7 cellular contexts compared by ENCODE assay signal in genomic region chr5:42990892-42991291, GRCh38. TPM values are rescaled to one million over a fixed set of nuclear protein-coding genes. Genes with fewer than 3 reads are reported as not detected.
A peak's percentile ranks its signal among the peaks of the same experiment; 100 is the strongest.
DNase-seq lines count a peak whose midpoint lies in the region; ATAC-seq and TF ChIP-seq lines count a peak whose summit lies in the region.

No MANE protein-coding gene starts in this region.

- H3K36me3 Mint-ChIP-seq in activated T-helper 1 cell treated with anti-CD3 and anti-CD28 coated beads, Interleukin-12 subunit alpha, Interleukin-12 subunit beta, Interleukin-2, Interleukin-4 antibody, amounts not matched to agents 30 ng/mL and 10 ng/mL and 1 ng/mL, durations not matched to agents 14 hours and 24 hours and 36 hours (ENCODE audit: low read depth): peaks cover 10% of the 10 kb centered on the region
- H3K36me3 Mint-ChIP-seq in stimulated activated naive B cell treated with anti-CD40 and anti-IgM and Interleukin-4, amounts not matched to agents 10 μg/mL and 1 μg/mL and 100 μg/mL, for 72 hours: peaks cover 7 to 15% of the 10 kb centered on the region in 2 donors

- H3K9me1 ChIP-seq in IMR-90 (ENCODE audit: insufficient read depth, low read length): peaks cover 4% of the 10 kb centered on the region; the same call in 1 of the 2 replicates

- peak overlapping the region; percentile 97 for H3K23ac ChIP-seq in IMR-90 (ENCODE audit: low read depth, low read length)

- DNase-seq in IMR-90 (no peak), kidney epithelial cell (ENCODE audit: low read depth) (no peak), cortex of kidney (lab: John Stamatoyannopoulos, UW) (no peak)
- DNase-seq in activated T-helper 1 cell treated with anti-CD3 and anti-CD28 coated beads, Interleukin-12 subunit alpha, Interleukin-12 subunit beta, Interleukin-2, Interleukin-4 antibody, amounts not matched to agents 30 ng/mL and 10 ng/mL and 1 ng/mL, durations not matched to agents 14 hours and 24 hours and 36 hours (ENCODE audit: low spot score): no peak
- no peak for DNase-seq in stimulated activated naive B cell treated with anti-CD40 and anti-IgM and Interleukin-4, amounts not matched to agents 10 μg/mL and 1 μg/mL and 100 μg/mL, for 72 hours
- DNase-seq in activated effector memory CD4-positive, alpha-beta T cell treated with anti-CD3 and anti-CD28 coated beads, Interleukin-2, amount 50 U/mL, for 16 hours: no peak

- no peaks in the 10 kb centered on the region for H4K20me1 ChIP-seq in IMR-90 (ENCODE audit: insufficient read depth, low read length)

- dilution Hi-C loops in IMR-90 (cut with HindIII; ENCODE audit: low sequenced_read_pairs, unreplicated experiment): no loop called here

- peaks cover 21 to 57% of the 10 kb centered on the region in 2 experiments for H3K79me1 ChIP-seq in IMR-90 (ENCODE audit: low read depth in 1 of 2, low read length in 2 of 2)

- peak overlapping the region; percentile 58 for H3K18ac ChIP-seq in IMR-90 (ENCODE audit: low read depth, low read length)

- H2AFZ ChIP-seq in IMR-90 (replicated peaks; ENCODE audit: low read length, poor library complexity): peak overlapping the region; percentile 76

- H3K4ac ChIP-seq in IMR-90 (ENCODE audit: low read depth, low read length): peak overlapping the region; percentile 98

- H3K4me2 ChIP-seq in IMR-90 (ENCODE audit: low read depth, low read length): peak overlapping the region; percentile 58

- H2BK120ac ChIP-seq in IMR-90 (ENCODE audit: low read depth, low read length): peak overlapping the region; percentile 87

- POLR2A ChIA-PET in IMR-90 (lab: Charles Lee; ENCODE audit: unreplicated experiment): no interaction called here

- H3K9me3 ChIP-seq in IMR-90 (ENCODE audit: control insufficient read depth, insufficient read depth, low read length): no peaks in the 10 kb centered on the region

- H4K8ac ChIP-seq in IMR-90 (ENCODE audit: low read depth in 2 of 2, low read length in 2 of 2): peak overlapping the region; percentile 89 to 94; a peak in 3 of 4 replicates

- H3K9me3 Mint-ChIP-seq in activated T-helper 1 cell treated with anti-CD3 and anti-CD28 coated beads, Interleukin-12 subunit alpha, Interleukin-12 subunit beta, Interleukin-2, Interleukin-4 antibody, amounts not matched to agents 30 ng/mL and 10 ng/mL and 1 ng/mL, durations not matched to agents 14 hours and 24 hours and 36 hours: peaks cover 4% of the 10 kb centered on the region
- peaks cover 0 to 1% of the 10 kb centered on the region in 2 donors for H3K9me3 Mint-ChIP-seq in stimulated activated naive B cell treated with anti-CD40 and anti-IgM and Interleukin-4, amounts not matched to agents 10 μg/mL and 1 μg/mL and 100 μg/mL, for 72 hours

- BruUV-seq in IMR-90 (replicated peaks; lab: Mats Ljungman, UMichigan): no TSS peak

- H3K4me1 ChIP-seq in IMR-90 (ENCODE audit: control insufficient read depth, insufficient read depth, low read length): peaks cover 2% of the 10 kb centered on the region; the same call in 1 of the 2 replicates

- H3K4me1 Mint-ChIP-seq in activated T-helper 1 cell treated with anti-CD3 and anti-CD28 coated beads, Interleukin-12 subunit alpha, Interleukin-12 subunit beta, Interleukin-2, Interleukin-4 antibody, amounts not matched to agents 30 ng/mL and 10 ng/mL and 1 ng/mL, durations not matched to agents 14 hours and 24 hours and 36 hours (ENCODE audit: low read depth): peaks cover 77% of the 10 kb centered on the region
- H3K4me1 Mint-ChIP-seq in stimulated activated naive B cell treated with anti-CD40 and anti-IgM and Interleukin-4, amounts not matched to agents 10 μg/mL and 1 μg/mL and 100 μg/mL, for 72 hours: peaks cover 26 to 33% of the 10 kb centered on the region in 2 donors

- H4K5ac ChIP-seq in IMR-90 (ENCODE audit: low read depth, low read length): peak overlapping the region; percentile 73

- H2AK5ac ChIP-seq in IMR-90 (ENCODE audit: low read depth, low read length): peak overlapping the region; percentile 67

- peak overlapping the region; percentile 61; the same call in 1 of the 2 replicates for H2BK20ac ChIP-seq in IMR-90 (ENCODE audit: low read depth, low read length)

- no peaks in the 10 kb centered on the region for H3K27me3 ChIP-seq in IMR-90 (ENCODE audit: control insufficient read depth, insufficient read depth, low read length)
- no peaks in the 10 kb centered on the region for H3K27me3 ChIP-seq in kidney epithelial cell (ENCODE audit: control insufficient read depth, insufficient read depth, low read length)

- H2BK5ac ChIP-seq in IMR-90 (ENCODE audit: low read depth, low read length, poor library complexity, severe bottlenecking): peak overlapping the region; percentile 98

- no peak for TF ChIP-seq POLR2A in IMR-90 (IDR thresholded peaks at IDR 0.05; ENCODE audit: low read depth, low read length)

- intact Hi-C loops in IMR-90 (cut with micrococcal nuclease): loop anchor here (5.0 kb wide), 1 partner anchor 321 kb away; the partner anchor contains the start of gene HMGCS1
- intact Hi-C loops in activated T-helper 1 cell treated with anti-CD3 and anti-CD28 coated beads, Interleukin-12 subunit alpha, Interleukin-12 subunit beta, Interleukin-2, Interleukin-4 antibody, amounts not matched to agents 30 ng/mL and 10 ng/mL and 1 ng/mL, durations not matched to agents 14 hours and 24 hours and 36 hours (cut with micrococcal nuclease): loop anchor here (2.0 to 5.0 kb wide), 4 partner anchors 14 to 1086 kb away; partner anchors contain the start of gene RIMOC1

- H4K91ac ChIP-seq in IMR-90 (ENCODE audit: insufficient read depth, low read depth, low read length): peak overlapping the region; percentile 92

- TF ChIP-seq CTCF in IMR-90 (conservative IDR thresholded peaks at IDR 0.05; ENCODE audit: low read depth, low read length) (no peak), kidney epithelial cell (IDR thresholded peaks at IDR 0.05; ENCODE audit: insufficient read depth, low read length, poor library complexity, severe bottlenecking) (no peak)

- H2AK9ac ChIP-seq in IMR-90 (replicated peaks; ENCODE audit: low read depth, low read length, poor library complexity): peak overlapping the region; percentile 95

- H3K9ac ChIP-seq in IMR-90 (ENCODE audit: low read depth, low read length): peak overlapping the region; percentile 87

- no CpG with 5 or more reads among the region's 4 CpGs for WGBS in IMR-90 (ENCODE audit: extremely low coverage in 2 of 2, insufficient read length in 1 of 2), 2 experiments

- H2BK15ac ChIP-seq in IMR-90 (ENCODE audit: low read depth, low read length): peak overlapping the region; percentile 75; the same call in 2 of the 3 replicates

- H3K27ac ChIP-seq in IMR-90 (ENCODE audit: insufficient read depth, low read length): peak overlapping the region; percentile 84; the same call in 1 of the 2 replicates

- H3K27me3 Mint-ChIP-seq in activated T-helper 1 cell treated with anti-CD3 and anti-CD28 coated beads, Interleukin-12 subunit alpha, Interleukin-12 subunit beta, Interleukin-2, Interleukin-4 antibody, amounts not matched to agents 30 ng/mL and 10 ng/mL and 1 ng/mL, durations not matched to agents 14 hours and 24 hours and 36 hours (ENCODE audit: insufficient read depth): peaks cover 3% of the 10 kb centered on the region
- H3K27me3 Mint-ChIP-seq in stimulated activated naive B cell treated with anti-CD40 and anti-IgM and Interleukin-4, amounts not matched to agents 10 μg/mL and 1 μg/mL and 100 μg/mL, for 72 hours: no peaks in the 10 kb centered on the region

- CTCF ChIA-PET in IMR-90 (lab: Yijun Ruan, JAX): interaction anchor here (0.9 to 1.3 kb wide), 2 partner anchors 82 to 115 kb away, joined by 3 read pairs; no protein-coding TSS in a partner anchor

- peak overlapping the region; percentile 96 for H3K27ac Mint-ChIP-seq in activated T-helper 1 cell treated with anti-CD3 and anti-CD28 coated beads, Interleukin-12 subunit alpha, Interleukin-12 subunit beta, Interleukin-2, Interleukin-4 antibody, amounts not matched to agents 30 ng/mL and 10 ng/mL and 1 ng/mL, durations not matched to agents 14 hours and 24 hours and 36 hours
- H3K27ac Mint-ChIP-seq in stimulated activated naive B cell treated with anti-CD40 and anti-IgM and Interleukin-4, amounts not matched to agents 10 μg/mL and 1 μg/mL and 100 μg/mL, for 72 hours: peak overlapping the region; percentile 100

- TF ChIP-seq RAD21 in IMR-90 (IDR thresholded peaks at IDR 0.05; ENCODE audit: low read length): no peak

- peak overlapping the region; percentile 98 for H3K4me3 Mint-ChIP-seq in activated T-helper 1 cell treated with anti-CD3 and anti-CD28 coated beads, Interleukin-12 subunit alpha, Interleukin-12 subunit beta, Interleukin-2, Interleukin-4 antibody, amounts not matched to agents 30 ng/mL and 10 ng/mL and 1 ng/mL, durations not matched to agents 14 hours and 24 hours and 36 hours
- peak overlapping the region; percentile 94 to 99 for H3K4me3 Mint-ChIP-seq in stimulated activated naive B cell treated with anti-CD40 and anti-IgM and Interleukin-4, amounts not matched to agents 10 μg/mL and 1 μg/mL and 100 μg/mL, for 72 hours

- H3K4me3 ChIP-seq in IMR-90 (ENCODE audit: insufficient read depth, low read depth, low read length) (peak overlapping the region; percentile 56), kidney epithelial cell (ENCODE audit: low read depth, low read length) (peak overlapping the region; percentile 42)

- H3K36me3 ChIP-seq in IMR-90 (ENCODE audit: control insufficient read depth, insufficient read depth, low read length) (no peaks in the 10 kb centered on the region), kidney epithelial cell (ENCODE audit: control insufficient read depth, insufficient read depth, low read length) (no peaks in the 10 kb centered on the region)

- ATAC-seq in IMR-90 (ENCODE audit: low read depth) (no peak), GM18502 (IDR thresholded peaks at IDR 0.05; ENCODE audit: poor library complexity, unreplicated experiment) (no peak)
- no peak for ATAC-seq in stimulated activated naive B cell treated with anti-CD40 and anti-IgM and Interleukin-4, amounts not matched to agents 10 μg/mL and 1 μg/mL and 100 μg/mL, for 72 hours (replicated peaks)

- in situ Hi-C loops in IMR-90 (cut with MboI; ENCODE audit: low sequenced_read_pairs): loop anchor here (5.0 to 10.0 kb wide), 2 partner anchors 39 to 76 kb away; no protein-coding TSS in a partner anchor

- peak overlapping the region; percentile 96; the same call in 1 of the 2 replicates for H3K56ac ChIP-seq in IMR-90 (ENCODE audit: extremely low read depth, insufficient read depth, low read length)

- H3K14ac ChIP-seq in IMR-90 (replicated peaks; ENCODE audit: low read depth, low read length): peak overlapping the region; percentile 97

TF ChIP-seq in IMR-90, 13 proteins besides CTCF, POLR2A, EP300 and RAD21 (continues in another document):
- no peak for TF ChIP-seq MAFK (IDR thresholded peaks at IDR 0.05; ENCODE audit: low read depth, low read length)
- TF ChIP-seq MXI1 (IDR thresholded peaks at IDR 0.05; ENCODE audit: borderline replicate concordance, low read depth, low read length): no peak

RNA-seq across cellular contexts. Expression of gene ANXA2R, which starts 49.2 kb away (rescaled TPM):
- total RNA-seq in IMR-90 (2012; rRNA removed): 1.3 and 1.4 TPM in 2 replicates
- polyA plus RNA-seq in IMR-90 (2012; rRNA removed): 2.5 and 3.6 TPM in 2 replicates
- polyA plus RNA-seq in IMR-90 (2012; cell fraction: cytosol; rRNA removed): 3.5 and 4.5 TPM in 2 replicates
- 3.9 and 4.1 TPM in 2 replicates for polyA plus RNA-seq in IMR-90 (2012; cell fraction: nucleus; rRNA removed; ENCODE audit: low replicate concordance)
- 0.88 and 0.93 TPM in 2 replicates for total RNA-seq in activated T-helper 1 cell treated with anti-CD3 and anti-CD28 coated beads, Interleukin-12 subunit alpha, Interleukin-12 subunit beta, Interleukin-2, Interleukin-4 antibody, amounts not matched to agents 30 ng/mL and 10 ng/mL and 1 ng/mL, durations not matched to agents 14 hours and 24 hours and 36 hours
- total RNA-seq in kidney epithelial cell: 0.34 and 0.79 TPM in 2 replicates
